18 cellular contexts compared by ENCODE assay signal in the genomic region with DNA sequence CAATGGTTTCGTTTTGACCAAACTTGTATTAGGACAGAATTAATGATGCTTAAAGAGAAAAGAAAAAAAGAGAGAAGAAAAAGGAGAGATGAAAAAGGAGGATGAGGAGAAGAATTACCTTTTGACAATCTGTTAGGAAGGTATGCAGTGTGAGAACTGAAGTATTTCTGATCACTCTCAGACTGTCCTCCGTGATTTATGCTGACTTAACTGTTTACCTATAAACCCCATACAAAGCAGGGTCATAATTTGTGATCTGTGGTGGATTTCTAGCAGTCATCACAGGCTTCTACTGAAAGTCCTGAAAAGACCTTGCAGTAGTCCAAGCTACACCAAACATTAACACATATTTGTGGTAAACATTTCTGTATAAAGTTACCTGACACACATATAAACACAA.
DNase-seq lines count a peak whose midpoint lies in the region; ATAC-seq and TF ChIP-seq lines count a peak whose summit lies in the region.
"Had no signal": no experiment of that assay in that cellular context is flagged by ENCODE, and none has a peak within 500 bp of the region (broad histone marks: within the 10 kb centered on the region; RNA-seq: fewer than 3 reads in every experiment).

No MANE protein-coding gene starts in this region.

- H2AFZ ChIP-seq in OCI-LY3 (ENCODE audit: low read depth, low read length) (no peak overlapping the region), neural progenitor cell (replicated peaks) (no peak overlapping the region)

- H3K4me3 Mint-ChIP-seq in Calu3 (ENCODE audit: low read depth, unreplicated experiment): peak overlapping the region; percentile 45
- no peak overlapping the region for H3K4me3 Mint-ChIP-seq in neural progenitor cell
- H3K4me3 Mint-ChIP-seq: B cell; CD4-positive, alpha-beta T cell; CD8-positive, alpha-beta T cell had no signal

- no peak overlapping the region for H3K4me3 ChIP-seq in A673 (ENCODE audit: low read depth, low read length, poor library complexity, severe bottlenecking)
- H3K4me3 ChIP-seq in OCI-LY3 (ENCODE audit: low read length): no peak overlapping the region
- H3K4me3 ChIP-seq in neural progenitor cell: peak overlapping the region; percentile 33
- H3K4me3 ChIP-seq: BLaER1 treated with 17β-estradiol and CSF1 and Interleukin-3, amounts not matched to agents 10 nM and 100 nM had no signal

- POLR2A ChIA-PET in A673 (lab: Charles Lee; ENCODE audit: low non-redundant PET): no interaction called here

- no peak overlapping the region for H3K9ac ChIP-seq in OCI-LY3 (ENCODE audit: low read length)
- H3K9ac ChIP-seq in neural progenitor cell: no peak overlapping the region
- H3K9ac ChIP-seq: BLaER1 treated with 17β-estradiol and CSF1 and Interleukin-3, amounts not matched to agents 10 nM and 100 nM had no signal

- DNase-seq in A673 (ENCODE audit: low spot score): no peak
- DNase-seq in Calu3: no peak
- no peak for DNase-seq in neural progenitor cell (ENCODE audit: low spot score)
- DNase-seq in activated CD4-positive, CD25-positive, alpha-beta regulatory T cell (lab: John Stamatoyannopoulos, UW): no peak
- no peak for DNase-seq in superior temporal gyrus (ENCODE audit: extremely low spot score)
- no peak for DNase-seq in DMS 273 (lab: John Stamatoyannopoulos, UW; ENCODE audit: unreplicated experiment)
- DNase-seq: 8988T; AML-193; Caco-2; CD4-positive, alpha-beta T cell; DMS79 treated with DMSO at 0.1 percent for 48 hours; GF-D8 had no signal

- H3K36me3 Mint-ChIP-seq in Calu3 (ENCODE audit: insufficient read depth, unreplicated experiment) (no peaks in the 10 kb centered on the region), neural progenitor cell (peaks cover 2% of the 10 kb centered on the region)
- H3K36me3 Mint-ChIP-seq: CD8-positive, alpha-beta T cell had no signal

- no peak for ATAC-seq in GM21381 (IDR thresholded peaks at IDR 0.05; ENCODE audit: unreplicated experiment)
- ATAC-seq: CD8-positive, alpha-beta T cell had no signal

- no peak overlapping the region for H3K27ac ChIP-seq in A673 (ENCODE audit: low read depth, low read length, poor library complexity, severe bottlenecking)
- H3K27ac ChIP-seq in OCI-LY3 (ENCODE audit: low read length): no peak overlapping the region
- H3K27ac ChIP-seq in neural progenitor cell: peak overlapping the region; percentile 99
- H3K27ac ChIP-seq: BLaER1 treated with 17β-estradiol and CSF1 and Interleukin-3, amounts not matched to agents 10 nM and 100 nM; C4-2B had no signal

- H3K27ac Mint-ChIP-seq in Calu3 (ENCODE audit: unreplicated experiment): no peak overlapping the region
- H3K27ac Mint-ChIP-seq in neural progenitor cell: no peak overlapping the region
- H3K27ac Mint-ChIP-seq: B cell; CD4-positive, alpha-beta T cell; CD8-positive, alpha-beta T cell had no signal

- no peaks in the 10 kb centered on the region for H3K4me1 ChIP-seq in A673 (ENCODE audit: insufficient read depth, low read length, poor library complexity, severe bottlenecking)
- peaks cover 22% of the 10 kb centered on the region for H3K4me1 ChIP-seq in OCI-LY3 (ENCODE audit: low read length)
- peaks cover 73% of the 10 kb centered on the region for H3K4me1 ChIP-seq in neural progenitor cell
- H3K4me1 ChIP-seq: BLaER1 treated with 17β-estradiol and CSF1 and Interleukin-3, amounts not matched to agents 10 nM and 100 nM; Caco-2 had no signal

- BruUV-seq in A673 (replicated peaks; lab: Mats Ljungman, UMichigan) (TSS peak; percentile 18), Calu3 (replicated peaks; lab: Mats Ljungman, UMichigan) (no TSS peak)

- CTCF ChIA-PET in A673 (lab: Charles Lee): no interaction called here
- CTCF ChIA-PET in Calu3 (lab: Charles Lee): no interaction called here

- H3K9me3 ChIP-seq in A673 (ENCODE audit: low read depth, low read length, poor library complexity, severe bottlenecking): no peaks in the 10 kb centered on the region
- no peaks in the 10 kb centered on the region for H3K9me3 ChIP-seq in OCI-LY3 (ENCODE audit: insufficient read depth, low read length)
- H3K9me3 ChIP-seq in neural progenitor cell (ENCODE audit: low read depth): no peaks in the 10 kb centered on the region
- H3K9me3 ChIP-seq: BLaER1 treated with 17β-estradiol and CSF1 and Interleukin-3, amounts not matched to agents 10 nM and 100 nM; Caco-2 had no signal

- H3F3A ChIP-seq in neural progenitor cell (ENCODE audit: low read depth): peaks cover 47% of the 10 kb centered on the region

- H3K27me3 ChIP-seq in A673 (replicated peaks; ENCODE audit: insufficient read depth, low read depth, low read length, poor library complexity) (no peaks in the 10 kb centered on the region), OCI-LY3 (ENCODE audit: low read depth, low read length) (peaks cover 7% of the 10 kb centered on the region; the same call in 1 of the 2 replicates), neural progenitor cell (no peaks in the 10 kb centered on the region)
- H3K27me3 ChIP-seq: BLaER1 treated with 17β-estradiol and CSF1 and Interleukin-3, amounts not matched to agents 10 nM and 100 nM had no signal

- no peaks in the 10 kb centered on the region for H4K20me1 ChIP-seq in OCI-LY3 (ENCODE audit: insufficient read depth, low read length)
- no peaks in the 10 kb centered on the region for H4K20me1 ChIP-seq in neural progenitor cell (ENCODE audit: low read depth)
- H4K20me1 ChIP-seq: BLaER1 treated with 17β-estradiol and CSF1 and Interleukin-3, amounts not matched to agents 10 nM and 100 nM had no signal

- TF ChIP-seq CTCF in A673 (conservative IDR thresholded peaks at IDR 0.05; ENCODE audit: low read depth, low read length) (no peak), Calu3 (IDR thresholded peaks at IDR 0.05; ENCODE audit: unreplicated experiment) (no peak), OCI-LY3 (IDR thresholded peaks at IDR 0.05; ENCODE audit: low read depth, low read length) (no peak), neural progenitor cell (IDR thresholded peaks at IDR 0.05) (no peak)

- H3K4me1 Mint-ChIP-seq in Calu3 (ENCODE audit: low read depth, unreplicated experiment) (no peaks in the 10 kb centered on the region), neural progenitor cell (no peaks in the 10 kb centered on the region)
- H3K4me1 Mint-ChIP-seq: B cell had no signal

- intact Hi-C loops in A673 (cut with micrococcal nuclease; ENCODE audit: unreplicated experiment) (no loop called here), Calu3 (cut with micrococcal nuclease; ENCODE audit: unreplicated experiment) (no loop called here)

- H3K9me3 Mint-ChIP-seq in Calu3 (ENCODE audit: low read depth, unreplicated experiment) (no peaks in the 10 kb centered on the region), neural progenitor cell (no peaks in the 10 kb centered on the region)

- H3K27me3 Mint-ChIP-seq in Calu3 (ENCODE audit: unreplicated experiment) (no peaks in the 10 kb centered on the region), neural progenitor cell (ENCODE audit: insufficient read depth, low read depth) (no peaks in the 10 kb centered on the region)
- H3K27me3 Mint-ChIP-seq: B cell; CD4-positive, alpha-beta T cell had no signal

- H3K4me2 ChIP-seq in OCI-LY3 (ENCODE audit: low read length) (peak overlapping the region; percentile 27), neural progenitor cell (peak overlapping the region; percentile 76)
- H3K4me2 ChIP-seq: BLaER1 treated with 17β-estradiol and CSF1 and Interleukin-3, amounts not matched to agents 10 nM and 100 nM had no signal

- no peaks in the 10 kb centered on the region for H3K79me2 ChIP-seq in OCI-LY3 (ENCODE audit: low read length)
- H3K79me2 ChIP-seq in neural progenitor cell (ENCODE audit: low read depth): no peaks in the 10 kb centered on the region

- H3K36me3 ChIP-seq in A673 (ENCODE audit: insufficient read depth, low read length, poor library complexity, severe bottlenecking) (peaks cover 14% of the 10 kb centered on the region), OCI-LY3 (replicated peaks; ENCODE audit: low read depth, low read length) (no peaks in the 10 kb centered on the region), neural progenitor cell (no peaks in the 10 kb centered on the region)
- H3K36me3 ChIP-seq: BLaER1 treated with 17β-estradiol and CSF1 and Interleukin-3, amounts not matched to agents 10 nM and 100 nM had no signal
